In genomic region chr5:149367972-149368645, GRCh38 we compare ENCODE assay signal across 12 cellular contexts. TPM values are rescaled to one million over a fixed set of nuclear protein-coding genes. Genes with fewer than 3 reads are reported as not detected.
DNase-seq lines count a peak whose midpoint lies in the region; ATAC-seq, FAIRE-seq and TF ChIP-seq lines count a peak whose summit lies in the region.
"Had no signal": no experiment of that assay in that cellular context is flagged by ENCODE, and none has a peak within 500 bp of the region (broad histone marks: within the 10 kb centered on the region; RNA-seq: fewer than 3 reads in every experiment).

No MANE protein-coding gene starts in this region.

- H3K4me1 ChIP-seq in IMR-90 (ENCODE audit: control insufficient read depth, insufficient read depth, low read length), result 0 out of 2 replicates have a peak, but pooled peaks cover 2% of the 10 kb centered on the region
- H3K4me1 ChIP-seq in astrocyte (ENCODE audit: insufficient read depth, low read length), result no peaks in the 10 kb centered on the region
- peaks cover 35% of the 10 kb centered on the region for H3K4me1 ChIP-seq in muscle layer of colon (ENCODE audit: insufficient read depth, low read length)
- peaks cover 24 to 61% of the 10 kb centered on the region in 2 donors for H3K4me1 ChIP-seq in thoracic aorta (ENCODE audit: control insufficient read depth in 1 of 2, low read depth in 2 of 2)
- H3K4me1 ChIP-seq: BE2C had no signal

- TF ChIP-seq POLR2A in IMR-90 (IDR thresholded peaks at IDR 0.05; ENCODE audit: low read depth, low read length), result no peak

- H3K23ac ChIP-seq in IMR-90 (ENCODE audit: low read depth, low read length), result no peak overlapping the region

- dilution Hi-C loops in IMR-90 (cut with HindIII; ENCODE audit: low sequenced_read_pairs, unreplicated experiment), result no loop called here

- no peak for TF ChIP-seq RAD21 in IMR-90 (IDR thresholded peaks at IDR 0.05; ENCODE audit: low read length)

- H3K36me3 Mint-ChIP-seq in astrocyte (ENCODE audit: low read depth, unreplicated experiment), result no peaks in the 10 kb centered on the region
- peaks cover 14% of the 10 kb centered on the region for H3K36me3 Mint-ChIP-seq in stimulated activated memory B cell treated with anti-CD40 and anti-IgM and Interleukin-4, amounts not matched to agents 10 μg/mL and 1 μg/mL and 100 μg/mL, for 72 hours

- no peak for ATAC-seq in IMR-90 (ENCODE audit: low read depth)
- ATAC-seq in thoracic aorta (ENCODE audit: insufficient number of reproducible peaks, low FRiP score, low read depth), result no peak
- no peak for ATAC-seq in stimulated activated memory B cell treated with anti-CD40 and anti-IgM and Interleukin-4, amounts not matched to agents 10 μg/mL and 1 μg/mL and 100 μg/mL, for 72 hours

- peaks cover 16% of the 10 kb centered on the region for H3K4me1 Mint-ChIP-seq in astrocyte (ENCODE audit: low read depth, unreplicated experiment)
- peaks cover 15% of the 10 kb centered on the region for H3K4me1 Mint-ChIP-seq in stimulated activated memory B cell treated with anti-CD40 and anti-IgM and Interleukin-4, amounts not matched to agents 10 μg/mL and 1 μg/mL and 100 μg/mL, for 72 hours

- H3K56ac ChIP-seq in IMR-90 (ENCODE audit: extremely low read depth, insufficient read depth, low read length), result no peak overlapping the region

- POLR2A ChIA-PET in IMR-90 (lab: Charles Lee; ENCODE audit: unreplicated experiment), result no interaction called here

- no peak for DNase-seq in IMR-90
- no peak for DNase-seq in astrocyte (ENCODE audit: low read depth)
- no peak for DNase-seq in thoracic aorta (ENCODE audit: low spot score)
- DNase-seq in NCI-H2029 treated with DMSO at 0.1 percent for 48 hours (lab: John Stamatoyannopoulos, UW), result no peak
- DNase-seq in medulla oblongata (ENCODE audit: extremely low spot score), result no peak
- DNase-seq: NCI-H2081 treated with DMSO at 0.1 percent for 48 hours had no signal

- no peak overlapping the region for H2BK120ac ChIP-seq in IMR-90 (ENCODE audit: low read depth, low read length)

- H3K27me3 Mint-ChIP-seq in astrocyte (ENCODE audit: low read depth, unreplicated experiment), result no peaks in the 10 kb centered on the region
- no peaks in the 10 kb centered on the region for H3K27me3 Mint-ChIP-seq in stimulated activated memory B cell treated with anti-CD40 and anti-IgM and Interleukin-4, amounts not matched to agents 10 μg/mL and 1 μg/mL and 100 μg/mL, for 72 hours

- no peak for FAIRE-seq in astrocyte (lab: Jason Lieb, UNC)

- no peak overlapping the region for H3K4ac ChIP-seq in IMR-90 (ENCODE audit: low read depth, low read length)

- no peak overlapping the region for H3K4me2 ChIP-seq in IMR-90 (ENCODE audit: low read depth, low read length)
- no peak overlapping the region for H3K4me2 ChIP-seq in astrocyte (ENCODE audit: low read length)

- H3K79me2 ChIP-seq in astrocyte (ENCODE audit: insufficient read depth, low read length), result no peaks in the 10 kb centered on the region

- H3K14ac ChIP-seq in IMR-90 (replicated peaks; ENCODE audit: low read depth, low read length), result no peak overlapping the region

- H2AFZ ChIP-seq in IMR-90 (replicated peaks; ENCODE audit: low read length, poor library complexity) (peak overlapping the region; percentile 81), astrocyte (ENCODE audit: low read depth, low read length) (peak overlapping the region; percentile 48)

- CTCF ChIA-PET in IMR-90 (lab: Yijun Ruan, JAX), result interaction anchor here (0.6 to 2.3 kb wide), 13 partner anchors 10 to 197 kb away, joined by 3 to 14 read pairs (median 4); partner anchors contain the start of gene PCYOX1L

- H2BK5ac ChIP-seq in IMR-90 (ENCODE audit: low read depth, low read length, poor library complexity, severe bottlenecking), result no peak overlapping the region

- H2AK5ac ChIP-seq in IMR-90 (ENCODE audit: low read depth, low read length), result no peak overlapping the region

- H4K8ac ChIP-seq in IMR-90 (ENCODE audit: low read depth in 2 of 2, low read length in 2 of 2), result peak overlapping the region in 1 of 2 experiments; percentile 60; a peak in 1 of 4 replicates

- no peak overlapping the region for H3K18ac ChIP-seq in IMR-90 (ENCODE audit: low read depth, low read length)

- H4K5ac ChIP-seq in IMR-90 (ENCODE audit: low read depth, low read length), result no peak overlapping the region

- TF ChIP-seq CTCF in IMR-90 (conservative IDR thresholded peaks at IDR 0.05; ENCODE audit: low read depth, low read length) (no peak), astrocyte (IDR thresholded peaks at IDR 0.05; ENCODE audit: insufficient read depth, low read depth, low read length) (no peak), thoracic aorta (IDR thresholded peaks at IDR 0.05) (no peak)

- H3K9me1 ChIP-seq in IMR-90 (ENCODE audit: insufficient read depth, low read length), result peaks cover 5% of the 10 kb centered on the region; the same call in 1 of the 2 replicates

- intact Hi-C loops in IMR-90 (cut with micrococcal nuclease), result loop anchor here (1.0 to 5.0 kb wide), 4 partner anchors 66 to 249 kb away; no protein-coding TSS in a partner anchor

- H4K20me1 ChIP-seq in IMR-90 (ENCODE audit: insufficient read depth, low read length) (no peaks in the 10 kb centered on the region), astrocyte (ENCODE audit: insufficient read depth, low read length) (no peaks in the 10 kb centered on the region)

- H3K79me1 ChIP-seq in IMR-90 (ENCODE audit: low read depth in 1 of 2, low read length in 2 of 2), result no peaks in the 10 kb centered on the region; a peak in 1 of 4 replicates

- H3K27ac ChIP-seq in IMR-90 (ENCODE audit: insufficient read depth, low read length) (no peak overlapping the region), astrocyte (ENCODE audit: low read depth, low read length) (no peak overlapping the region), muscle layer of colon (ENCODE audit: low read depth, low read length) (peak overlapping the region; percentile 56), thoracic aorta (peak overlapping the region; percentile 19 to 52)

- H3K27me3 ChIP-seq in IMR-90 (ENCODE audit: control insufficient read depth, insufficient read depth, low read length) (no peaks in the 10 kb centered on the region), astrocyte (ENCODE audit: insufficient read depth, low read length) (no peaks in the 10 kb centered on the region), muscle layer of colon (ENCODE audit: control insufficient read depth in 1 of 2, insufficient read depth in 2 of 2, low read length in 2 of 2) (no peaks in the 10 kb centered on the region), thoracic aorta (replicated peaks; ENCODE audit: insufficient read depth) (no peaks in the 10 kb centered on the region)
- H3K27me3 ChIP-seq: BE2C had no signal

- H3K27ac Mint-ChIP-seq in astrocyte (ENCODE audit: unreplicated experiment), result peak overlapping the region; percentile 38
- H3K27ac Mint-ChIP-seq in stimulated activated memory B cell treated with anti-CD40 and anti-IgM and Interleukin-4, amounts not matched to agents 10 μg/mL and 1 μg/mL and 100 μg/mL, for 72 hours, result no peak overlapping the region
- H3K27ac Mint-ChIP-seq: H9 had no signal

- H2BK20ac ChIP-seq in IMR-90 (ENCODE audit: low read depth, low read length), result no peak overlapping the region

- H3K36me3 ChIP-seq in IMR-90 (ENCODE audit: control insufficient read depth, insufficient read depth, low read length) (no peaks in the 10 kb centered on the region), astrocyte (ENCODE audit: insufficient read depth, low read length) (no peaks in the 10 kb centered on the region), muscle layer of colon (ENCODE audit: insufficient read depth, low read length) (no peaks in the 10 kb centered on the region), thoracic aorta (no peaks in the 10 kb centered on the region)
- H3K36me3 ChIP-seq: BE2C had no signal

- 88% methylated on average over 15 of the region's 22 CpGs; no CpG with 5 or more reads in 1 of the 2 experiments for WGBS in IMR-90 (ENCODE audit: extremely low coverage in 2 of 2, insufficient read length in 1 of 2), 2 experiments

- no peak overlapping the region for H2AK9ac ChIP-seq in IMR-90 (replicated peaks; ENCODE audit: low read depth, low read length, poor library complexity)

- H2BK15ac ChIP-seq in IMR-90 (ENCODE audit: low read depth, low read length), result no peak overlapping the region

- no TSS peak for BruUV-seq in IMR-90 (replicated peaks; lab: Mats Ljungman, UMichigan)

- H3K9ac ChIP-seq in IMR-90 (ENCODE audit: low read depth, low read length) (no peak overlapping the region), astrocyte (ENCODE audit: low read length) (no peak overlapping the region), muscle layer of colon (ENCODE audit: low read length) (no peak overlapping the region)

- no peak overlapping the region for H3K4me3 ChIP-seq in IMR-90 (ENCODE audit: insufficient read depth, low read depth, low read length)
- H3K4me3 ChIP-seq in astrocyte (ENCODE audit: insufficient read depth, low read depth, low read length), result no peak overlapping the region
- peak overlapping the region; percentile 6 to 33 for H3K4me3 ChIP-seq in muscle layer of colon (ENCODE audit: low read depth in 1 of 2, low read length in 2 of 2)
- peak overlapping the region; percentile 26 for H3K4me3 ChIP-seq in thoracic aorta

- in situ Hi-C loops in IMR-90 (cut with MboI; ENCODE audit: low sequenced_read_pairs), result no loop called here

- no peak overlapping the region for H3K4me3 Mint-ChIP-seq in astrocyte (ENCODE audit: unreplicated experiment)
- H3K4me3 Mint-ChIP-seq in stimulated activated memory B cell treated with anti-CD40 and anti-IgM and Interleukin-4, amounts not matched to agents 10 μg/mL and 1 μg/mL and 100 μg/mL, for 72 hours, result no peak overlapping the region
- H3K4me3 Mint-ChIP-seq: H9 had no signal

- H3K9me3 Mint-ChIP-seq in astrocyte (ENCODE audit: unreplicated experiment), result no peaks in the 10 kb centered on the region
- no peaks in the 10 kb centered on the region for H3K9me3 Mint-ChIP-seq in stimulated activated memory B cell treated with anti-CD40 and anti-IgM and Interleukin-4, amounts not matched to agents 10 μg/mL and 1 μg/mL and 100 μg/mL, for 72 hours
- H3K9me3 Mint-ChIP-seq: H9 had no signal

- H4K91ac ChIP-seq in IMR-90 (ENCODE audit: insufficient read depth, low read depth, low read length), result no peak overlapping the region

- H3K9me3 ChIP-seq in IMR-90 (ENCODE audit: control insufficient read depth, insufficient read depth, low read length) (no peaks in the 10 kb centered on the region), astrocyte (ENCODE audit: insufficient read depth, low read depth, low read length) (no peaks in the 10 kb centered on the region), muscle layer of colon (ENCODE audit: low read length) (no peaks in the 10 kb centered on the region), thoracic aorta (no peaks in the 10 kb centered on the region)
- H3K9me3 ChIP-seq: BE2C had no signal

RNA-seq across cellular contexts. Expression of gene PCYOX1L, which starts 10.3 kb away (rescaled TPM):
- total RNA-seq in IMR-90 (2012; rRNA removed) (5.8 and 7.0 TPM in 2 replicates), astrocyte (16.6 and 21.8 TPM in 2 replicates), thoracic aorta (1 to 10 TPM; 7.3 to 7.8 TPM)
- polyA plus RNA-seq in IMR-90 (2012; rRNA removed), result 14.3 and 16.3 TPM in 2 replicates
- polyA plus RNA-seq in IMR-90 (2012; cell fraction: cytosol; rRNA removed), result 10.1 and 15.5 TPM in 2 replicates
- polyA plus RNA-seq in IMR-90 (2012; cell fraction: nucleus; rRNA removed; ENCODE audit: low replicate concordance), result 30.0 and 32.4 TPM in 2 replicates

RNA-seq across cellular contexts. Expression of gene IL17B, which starts 11.0 kb away (rescaled TPM):
- 0.28 TPM in 1 of 2 replicates, not detected in the other for total RNA-seq in IMR-90 (2012; rRNA removed)
- polyA plus RNA-seq in IMR-90 (2012; rRNA removed), result 0.31 and 0.86 TPM in 2 replicates
- polyA plus RNA-seq in IMR-90 (2012; cell fraction: cytosol; rRNA removed), result 0.84 TPM in 1 of 2 replicates, not detected in the other
- polyA plus RNA-seq in IMR-90 (2012; cell fraction: nucleus; rRNA removed; ENCODE audit: low replicate concordance), result 0.30 and 0.39 TPM in 2 replicates
- 0.54 and 0.60 TPM in 2 replicates for total RNA-seq in astrocyte
- total RNA-seq in thoracic aorta, result 1 to 10 TPM; 1.9 to 7.1 TPM
- total RNA-seq: Daoy, H9, LHCN-M2 had no signal

RNA-seq across cellular contexts. Expression of gene GRPEL2, which starts 22.8 kb away (rescaled TPM):
- total RNA-seq in IMR-90 (2012; rRNA removed), result 18.1 and 30.3 TPM in 2 replicates
- polyA plus RNA-seq in IMR-90 (2012; rRNA removed), result 4.8 and 6.2 TPM in 2 replicates
- 1.7 and 2.5 TPM in 2 replicates for polyA plus RNA-seq in IMR-90 (2012; cell fraction: cytosol; rRNA removed)
- polyA plus RNA-seq in IMR-90 (2012; cell fraction: nucleus; rRNA removed; ENCODE audit: low replicate concordance), result 4.7 and 6.4 TPM in 2 replicates
- total RNA-seq in astrocyte, result 26.0 and 30.0 TPM in 2 replicates
- total RNA-seq in thoracic aorta, result 1 to 10 TPM; 7.9 to 9.7 TPM

Comparison
In these comparisons a context has a peak if more than half of its experiments do, and no peak if none do; other contexts are left out.
1. H3K27ac ChIP-seq: peak in muscle layer of colon (single experiment) and thoracic aorta (2 of 2); none in IMR-90 (single experiment) and astrocyte (single experiment).
2. H3K4me3 ChIP-seq: peak in muscle layer of colon (2 of 2) and thoracic aorta (single experiment); none in IMR-90 (single experiment) and astrocyte (single experiment).